Comparison of ENCODE assay signal across 8 cellular contexts in genomic region chr20:24992420-24993205, GRCh38. TPM values are rescaled to one million over a fixed set of nuclear protein-coding genes. Genes with fewer than 3 reads are reported as not detected.
DNase-seq lines count a peak whose midpoint lies in the region; ATAC-seq and TF ChIP-seq lines count a peak whose summit lies in the region.

Gene APMAP (minus strand): TSS chr20:24992751. CDS start chr20:24992688, 63 bp downstream.

- H3K9me3 ChIP-seq in osteoblast (ENCODE audit: low read depth, low read length) (no peaks in the 10 kb centered on the region), testis (no peaks in the 10 kb centered on the region)

- TF ChIP-seq POLR2A in NB4 (IDR thresholded peaks at IDR 0.05; ENCODE audit: extremely low read depth, insufficient read length) (peak; percentile 94), testis (IDR thresholded peaks at IDR 0.05) (peak; percentile 85)

- H3K79me2 ChIP-seq in osteoblast (ENCODE audit: insufficient read depth, low read length): peaks cover 49% of the 10 kb centered on the region

- peak; percentile 98 for ATAC-seq in HG02571 (IDR thresholded peaks at IDR 0.05; ENCODE audit: unreplicated experiment)
- ATAC-seq in activated naive CD4-positive, alpha-beta T cell treated with anti-CD3 and anti-CD28 coated beads, Interleukin-2, amount 50 U/mL, for 72 hours: peak; percentile 97 to 98

- 0% methylated on average over 23 to 49 of the region's 74 CpGs for WGBS in testis, 2 donors

- H3K9me3 Mint-ChIP-seq in activated naive CD4-positive, alpha-beta T cell treated with anti-CD3 and anti-CD28 coated beads, Interleukin-2, amount 50 U/mL, for 72 hours: no peaks in the 10 kb centered on the region

- peaks cover 6 to 11% of the 10 kb centered on the region in 2 donors for H3K36me3 Mint-ChIP-seq in activated naive CD4-positive, alpha-beta T cell treated with anti-CD3 and anti-CD28 coated beads, Interleukin-2, amount 50 U/mL, for 72 hours

- H3K4me2 ChIP-seq in osteoblast (ENCODE audit: insufficient read depth, low read length): peak within 1 kb of the TSS; percentile 90

- intact Hi-C loops in testis (cut with DNase I; ENCODE audit: low total_unique reads): no loop called here

- POLR2A ChIA-PET in GM10248 (lab: Yijun Ruan, JAX): no interaction called here

- H3K36me3 ChIP-seq in osteoblast (ENCODE audit: insufficient read depth, low read length) (no peaks in the 10 kb centered on the region), testis (ENCODE audit: low read depth, missing control alignments) (no peaks in the 10 kb centered on the region)

- peak within 1 kb of the TSS; percentile 93 to 96 for H3K27ac Mint-ChIP-seq in activated naive CD4-positive, alpha-beta T cell treated with anti-CD3 and anti-CD28 coated beads, Interleukin-2, amount 50 U/mL, for 72 hours

- H4K20me1 ChIP-seq in osteoblast (ENCODE audit: insufficient read depth, low read length): peaks cover 10% of the 10 kb centered on the region

- TF ChIP-seq CTCF in GM10248 (IDR thresholded peaks at IDR 0.05; ENCODE audit: control extremely low read depth, extremely low read depth, low read depth, missing control alignments) (no peak), NB4 (IDR thresholded peaks at IDR 0.05; ENCODE audit: low read depth, low read length) (no peak), osteoblast (IDR thresholded peaks at IDR 0.05; ENCODE audit: extremely low read depth, low read depth, low read length) (no peak), testis (IDR thresholded peaks at IDR 0.05) (no peak)

- peak within 1 kb of the TSS; percentile 93 for H2AFZ ChIP-seq in osteoblast (ENCODE audit: low read length)

- DNase-seq in GM10248 (ENCODE audit: extremely low spot score): peak; percentile 98
- DNase-seq in NB4 (ENCODE audit: low read depth): peak; percentile 96
- peak; percentile 71 for DNase-seq in SKM-1 (lab: John Stamatoyannopoulos, UW; ENCODE audit: unreplicated experiment)
- DNase-seq in activated naive CD4-positive, alpha-beta T cell treated with anti-CD3 and anti-CD28 coated beads, Interleukin-2, amount 50 U/mL, for 72 hours (ENCODE audit: low spot score in 2 of 2): peak; percentile 95 to 96
- no peak for DNase-seq in glomerular endothelial cell (ENCODE audit: extremely low read depth, low read depth, low spot score)
- peak; percentile 98 for DNase-seq in osteoblast (ENCODE audit: insufficient read length, low spot score, missing footprints)
- peak; percentile 98 for DNase-seq in testis

- CTCF ChIA-PET in GM10248 (lab: Yijun Ruan, JAX): interaction anchor here (1.9 to 9.4 kb wide), 5 partner anchors 40 to 407 kb away, joined by 8 to 201 read pairs (median 15); partner anchors contain the start of gene ACSS1

- peak within 1 kb of the TSS; percentile 88 for H3K27ac ChIP-seq in osteoblast (ENCODE audit: low read depth, low read length)
- H3K27ac ChIP-seq in testis: peak within 1 kb of the TSS; percentile 89 to 93

- H3K27me3 ChIP-seq in osteoblast (ENCODE audit: insufficient read depth, low read length) (peaks cover 12% of the 10 kb centered on the region), testis (no peaks in the 10 kb centered on the region)

- H3K4me1 ChIP-seq in osteoblast (ENCODE audit: insufficient read depth, low read length) (peaks cover 28% of the 10 kb centered on the region), testis (peaks cover 34% of the 10 kb centered on the region)

- peak within 1 kb of the TSS; percentile 88 for H3K4me3 ChIP-seq in NB4 (ENCODE audit: low read depth, low read length)
- H3K4me3 ChIP-seq in osteoblast (ENCODE audit: insufficient read depth, low read length): peak within 1 kb of the TSS; percentile 94
- peak within 1 kb of the TSS; percentile 76 to 88 for H3K4me3 ChIP-seq in testis

RNA-seq across cellular contexts. Expression of gene APMAP, which starts in this region (rescaled TPM):
- 10 to 100 TPM; 33.7 to 57.6 TPM for total RNA-seq in activated naive CD4-positive, alpha-beta T cell treated with anti-CD3 and anti-CD28 coated beads, Interleukin-2, amount 50 U/mL, for 72 hours
- total RNA-seq in glomerular endothelial cell (132 and 154 TPM in 2 replicates), osteoblast (69.2 and 70.2 TPM in 2 replicates), testis (100 to 1,000 TPM in 1 of 2 donors, 10 to 100 TPM in 1; 92.3 to 105 TPM)
- 135 TPM for polyA plus RNA-seq in testis (ENCODE audit: insufficient read depth, low read depth, low replicate concordance)
